9 cellular contexts compared by ENCODE assay signal in genomic region chr3:76570436-76571057, GRCh38.
DNase-seq lines count a peak whose midpoint lies in the region; ATAC-seq and TF ChIP-seq lines count a peak whose summit lies in the region.
"Had no signal": no experiment of that assay in that cellular context is flagged by ENCODE, and none has a peak within 500 bp of the region (broad histone marks: within the 10 kb centered on the region; RNA-seq: fewer than 3 reads in every experiment).

No MANE protein-coding gene starts in this region.

- H3K27me3 ChIP-seq in AG04450 (ENCODE audit: control insufficient read depth, insufficient read depth, low read length) (no peaks in the 10 kb centered on the region), SU-DHL-6 (ENCODE audit: low read length) (no peaks in the 10 kb centered on the region)

- DNase-seq in AG04450 (ENCODE audit: low read depth, low spot score) (no peak), iPS-NIHi7 (ENCODE audit: extremely low spot score) (peak; percentile 13), UCSD-AML1 (lab: John Stamatoyannopoulos, UW; ENCODE audit: unreplicated experiment) (no peak)

- H3K79me2 ChIP-seq in SU-DHL-6 (ENCODE audit: insufficient read depth, low read length) = no peaks in the 10 kb centered on the region

- H3K9me2 ChIP-seq in SU-DHL-6 (replicated peaks; ENCODE audit: insufficient read depth, low read length) = no peaks in the 10 kb centered on the region

- H3F3A ChIP-seq in SU-DHL-6 (ENCODE audit: insufficient read depth) = no peaks in the 10 kb centered on the region

- POLR2A ChIA-PET in AG04450 (lab: Yijun Ruan, JAX) = interaction anchor here (0.6 kb wide), 1 partner anchor 52 kb away, joined by 3 read pairs; no protein-coding TSS in a partner anchor

- TF ChIP-seq CTCF in AG04450 (IDR thresholded peaks at IDR 0.05; ENCODE audit: low read depth, low read length) (peak; percentile 78), SU-DHL-6 (IDR thresholded peaks at IDR 0.05; ENCODE audit: insufficient read depth, low read length, poor library complexity, severe bottlenecking) (peak; percentile 54)

- no peak overlapping the region for H2AFZ ChIP-seq in SU-DHL-6 (ENCODE audit: low read depth, low read length, severe bottlenecking)

- CTCF ChIA-PET in AG04450 (lab: Charles Lee) = interaction anchor here (0.7 to 5.0 kb wide), 39 partner anchors 9 to 753 kb away, joined by 3 to 44 read pairs (median 4); no protein-coding TSS in a partner anchor

- H3K36me3 ChIP-seq in SU-DHL-6 (ENCODE audit: low read length) = no peaks in the 10 kb centered on the region

- no peaks in the 10 kb centered on the region for H4K20me1 ChIP-seq in SU-DHL-6 (ENCODE audit: low read depth, low read length)

- H3K27ac ChIP-seq in AG04450 (ENCODE audit: low read depth, low read length) (no peak overlapping the region), SU-DHL-6 (ENCODE audit: low read depth, low read length) (no peak overlapping the region)
- H3K27ac ChIP-seq: SK-N-MC had no signal

- H3K4me2 ChIP-seq in SU-DHL-6 (ENCODE audit: low read depth, low read length, poor library complexity, severe bottlenecking) = no peak overlapping the region

- no peaks in the 10 kb centered on the region for H3K9me3 ChIP-seq in AG04450 (ENCODE audit: control insufficient read depth, insufficient read depth, low read length)
- no peaks in the 10 kb centered on the region for H3K9me3 ChIP-seq in SU-DHL-6 (ENCODE audit: insufficient read depth, low read length)

- peak; percentile 41 for ATAC-seq in GM18861 (IDR thresholded peaks at IDR 0.05; ENCODE audit: unreplicated experiment)
- no peak for ATAC-seq in HG03159 (IDR thresholded peaks at IDR 0.05; ENCODE audit: unreplicated experiment)
- no peak for ATAC-seq in HG02571 (IDR thresholded peaks at IDR 0.05; ENCODE audit: unreplicated experiment)
- ATAC-seq in HG02938 (IDR thresholded peaks at IDR 0.05; ENCODE audit: unreplicated experiment) = no peak

- H3K4me3 ChIP-seq in AG04450 (ENCODE audit: low read depth, low read length) (no peak overlapping the region), SU-DHL-6 (ENCODE audit: insufficient read depth, low read length, poor library complexity, severe bottlenecking) (no peak overlapping the region)
- H3K4me3 ChIP-seq: SK-N-MC had no signal

- no peak overlapping the region for H3K9ac ChIP-seq in SU-DHL-6 (ENCODE audit: low read length)
